In the genomic region with DNA sequence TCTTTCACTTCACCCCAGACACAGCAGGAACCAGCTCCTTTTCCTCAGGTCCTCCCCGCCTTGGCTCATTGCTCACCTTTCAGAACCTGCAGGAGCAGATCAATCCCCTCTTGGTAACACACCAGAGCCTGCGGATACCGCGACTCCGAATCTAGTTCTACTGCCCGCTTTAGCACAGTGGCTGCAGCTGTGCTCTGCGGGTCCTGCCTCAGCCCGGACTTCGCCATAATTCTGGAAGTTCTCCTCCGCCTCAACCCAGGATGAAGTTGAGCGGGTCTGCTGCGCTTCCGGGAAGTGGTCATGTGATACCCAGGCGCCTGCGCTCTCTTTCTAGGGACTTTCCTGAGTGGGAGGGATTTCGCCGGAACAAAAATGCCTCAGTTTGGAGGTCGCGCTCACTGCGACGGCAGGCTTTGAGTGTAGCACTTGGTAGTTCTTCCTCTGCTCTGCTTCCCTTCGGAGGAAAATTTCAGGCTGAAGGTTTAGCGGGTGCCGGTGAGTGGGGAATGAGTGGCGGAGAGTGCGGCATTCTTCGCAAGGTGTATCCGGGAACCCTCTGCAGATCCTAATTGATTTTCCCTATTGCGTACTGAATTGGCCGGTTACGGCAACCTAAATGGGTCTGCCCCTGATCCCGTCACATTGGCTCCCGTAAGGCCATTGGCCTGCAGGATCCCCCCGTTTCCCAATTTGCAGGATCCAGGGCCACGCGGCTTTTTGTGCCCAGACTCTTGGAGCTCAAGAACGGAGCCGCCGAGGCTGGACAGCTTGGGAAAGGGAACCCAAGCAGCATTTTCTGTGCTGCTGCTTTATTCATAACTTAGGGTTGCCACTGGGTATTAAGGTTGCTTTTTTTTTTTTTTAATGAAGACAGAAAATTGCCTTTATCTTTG, we compare ENCODE assay signal across 8 cellular contexts. TPM values are rescaled to one million over a fixed set of nuclear protein-coding genes. Genes with fewer than 3 reads are reported as not detected.
DNase-seq lines count a peak whose midpoint lies in the region; ATAC-seq and TF ChIP-seq lines count a peak whose summit lies in the region.

A gene (minus strand): TSS at position 304 of the 893 bp plus-strand sequence. CDS start 77 bp downstream, at position 227.
A gene (plus strand): TSS at position 430 of the 893 bp plus-strand sequence. CDS start 5,020 bp downstream, outside the sequence.

- POLR2A ChIA-PET in SK-N-SH (lab: Yijun Ruan, JAX) = interaction anchor here (0.6 to 2.0 kb wide), 3 partner anchors 26 to 156 kb away, joined by 3 to 8 read pairs (median 4); a partner anchor contains a TSS

- H3K27ac ChIP-seq in SK-N-SH (ENCODE audit: low read depth in 2 of 2, low read length in 1 of 2) = peak within 1 kb of the TSS; percentile 69 to 91

- H3K4me2 ChIP-seq in SK-N-SH = peak within 1 kb of the TSS; percentile 88

- H2AFZ ChIP-seq in SK-N-SH (ENCODE audit: low read depth) = peak within 1 kb of the TSS; percentile 91

- CTCF ChIA-PET in SK-N-SH (lab: Yijun Ruan, JAX) = interaction anchor here (0.6 to 2.1 kb wide), 16 partner anchors 8 to 523 kb away, joined by 3 to 11 read pairs (median 3); a partner anchor contains a TSS

- peaks cover 0 to 3% of the 10 kb centered on the region in 2 experiments for H3K36me3 ChIP-seq in SK-N-SH (replicated peaks in 1 of 2; ENCODE audit: control insufficient read depth in 1 of 2, insufficient read depth in 2 of 2, low read length in 1 of 2)

- WGBS in SK-N-SH (ENCODE audit: low lambda C conversion rate) = under 1% methylated on average over 31 of the region's 39 CpGs

- peak; percentile 96 for ATAC-seq in HG02571 (IDR thresholded peaks at IDR 0.05; ENCODE audit: unreplicated experiment)

- H3K9me3 ChIP-seq in SK-N-SH = no peaks in the 10 kb centered on the region

- H3K4me3 ChIP-seq in SK-N-SH (ENCODE audit: low read depth in 2 of 2, low read length in 1 of 2) = peak within 1 kb of the TSS; percentile 89 to 95

- peaks cover 10% of the 10 kb centered on the region; the same call in 1 of the 2 replicates for H4K20me1 ChIP-seq in SK-N-SH (ENCODE audit: insufficient read depth)

- TF ChIP-seq EP300 in SK-N-SH (IDR thresholded peaks at IDR 0.05; ENCODE audit: borderline replicate concordance in 1 of 2, low read depth in 1 of 2, low read length in 1 of 2) = no peak; a peak in 2 of 4 replicates

- H3K4me1 ChIP-seq in SK-N-SH (ENCODE audit: control insufficient read depth in 1 of 2, insufficient read depth in 2 of 2, low read depth in 1 of 2, low read length in 1 of 2) = peaks cover 0 to 16% of the 10 kb centered on the region in 2 experiments; a peak in 2 of 4 replicates

- H3K9ac ChIP-seq in SK-N-SH = peak within 1 kb of the TSS; percentile 80

- H3K27me3 ChIP-seq in SK-N-SH (ENCODE audit: insufficient read depth) = no peaks in the 10 kb centered on the region

- peaks cover 5% of the 10 kb centered on the region for H3F3A ChIP-seq in SK-N-SH (replicated peaks; ENCODE audit: insufficient read depth)

- peaks cover 85% of the 10 kb centered on the region for H3K79me2 ChIP-seq in SK-N-SH (ENCODE audit: insufficient read depth)

- H3K9me2 ChIP-seq in SK-N-SH = no peaks in the 10 kb centered on the region

- TF ChIP-seq CTCF in SK-N-SH (IDR thresholded peaks at IDR 0.05) = no peak

- TF ChIP-seq RAD21 in SK-N-SH (IDR thresholded peaks at IDR 0.05; ENCODE audit: low read length) = no peak

- DNase-seq in GM04504 (ENCODE audit: low read depth) (peak; percentile 91), NCI-H1048 (lab: John Stamatoyannopoulos, UW) (peak; percentile 89), SK-N-SH (peak; percentile 82), germinal center (ENCODE audit: low spot score) (peak; percentile 86), non-pigmented ciliary epithelial cell (ENCODE audit: low read depth) (peak; percentile 86), superior temporal gyrus (ENCODE audit: extremely low spot score) (peak; percentile 99)
- DNase-seq in activated naive CD4-positive, alpha-beta T cell treated with anti-CD3 and anti-CD28 coated beads, Interleukin-2, amount 50 U/mL, for 16 hours = peak; percentile 87

TF ChIP-seq in SK-N-SH, 30 proteins besides CTCF, POLR2A, EP300 and RAD21 (continues in another document):
- TF ChIP-seq GABPA (IDR thresholded peaks at IDR 0.05; ENCODE audit: low read depth) = peak; percentile 94
- TF ChIP-seq YY1 (IDR thresholded peaks at IDR 0.05; ENCODE audit: low read depth) = 0 out of 2 replicates have a peak, but pooled peaks have one; percentile 32
- TF ChIP-seq, protein P1, sequence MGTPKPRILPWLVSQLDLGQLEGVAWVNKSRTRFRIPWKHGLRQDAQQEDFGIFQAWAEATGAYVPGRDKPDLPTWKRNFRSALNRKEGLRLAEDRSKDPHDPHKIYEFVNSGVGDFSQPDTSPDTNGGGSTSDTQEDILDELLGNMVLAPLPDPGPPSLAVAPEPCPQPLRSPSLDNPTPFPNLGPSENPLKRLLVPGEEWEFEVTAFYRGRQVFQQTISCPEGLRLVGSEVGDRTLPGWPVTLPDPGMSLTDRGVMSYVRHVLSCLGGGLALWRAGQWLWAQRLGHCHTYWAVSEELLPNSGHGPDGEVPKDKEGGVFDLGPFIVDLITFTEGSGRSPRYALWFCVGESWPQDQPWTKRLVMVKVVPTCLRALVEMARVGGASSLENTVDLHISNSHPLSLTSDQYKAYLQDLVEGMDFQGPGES (IDR thresholded peaks at IDR 0.05; ENCODE audit: low read depth, low read length) = 0 out of 2 replicates have a peak, but pooled peaks have one; percentile 26
- TF ChIP-seq POLR2AphosphoS5 (IDR thresholded peaks at IDR 0.05; ENCODE audit: low read depth, low read length) = peak; percentile 96
- TF ChIP-seq SIN3A (IDR thresholded peaks at IDR 0.05; ENCODE audit: borderline replicate concordance, low read depth, low read length) = peak; percentile 95; the same call in 1 of the 2 replicates
- TF ChIP-seq, protein P2, sequence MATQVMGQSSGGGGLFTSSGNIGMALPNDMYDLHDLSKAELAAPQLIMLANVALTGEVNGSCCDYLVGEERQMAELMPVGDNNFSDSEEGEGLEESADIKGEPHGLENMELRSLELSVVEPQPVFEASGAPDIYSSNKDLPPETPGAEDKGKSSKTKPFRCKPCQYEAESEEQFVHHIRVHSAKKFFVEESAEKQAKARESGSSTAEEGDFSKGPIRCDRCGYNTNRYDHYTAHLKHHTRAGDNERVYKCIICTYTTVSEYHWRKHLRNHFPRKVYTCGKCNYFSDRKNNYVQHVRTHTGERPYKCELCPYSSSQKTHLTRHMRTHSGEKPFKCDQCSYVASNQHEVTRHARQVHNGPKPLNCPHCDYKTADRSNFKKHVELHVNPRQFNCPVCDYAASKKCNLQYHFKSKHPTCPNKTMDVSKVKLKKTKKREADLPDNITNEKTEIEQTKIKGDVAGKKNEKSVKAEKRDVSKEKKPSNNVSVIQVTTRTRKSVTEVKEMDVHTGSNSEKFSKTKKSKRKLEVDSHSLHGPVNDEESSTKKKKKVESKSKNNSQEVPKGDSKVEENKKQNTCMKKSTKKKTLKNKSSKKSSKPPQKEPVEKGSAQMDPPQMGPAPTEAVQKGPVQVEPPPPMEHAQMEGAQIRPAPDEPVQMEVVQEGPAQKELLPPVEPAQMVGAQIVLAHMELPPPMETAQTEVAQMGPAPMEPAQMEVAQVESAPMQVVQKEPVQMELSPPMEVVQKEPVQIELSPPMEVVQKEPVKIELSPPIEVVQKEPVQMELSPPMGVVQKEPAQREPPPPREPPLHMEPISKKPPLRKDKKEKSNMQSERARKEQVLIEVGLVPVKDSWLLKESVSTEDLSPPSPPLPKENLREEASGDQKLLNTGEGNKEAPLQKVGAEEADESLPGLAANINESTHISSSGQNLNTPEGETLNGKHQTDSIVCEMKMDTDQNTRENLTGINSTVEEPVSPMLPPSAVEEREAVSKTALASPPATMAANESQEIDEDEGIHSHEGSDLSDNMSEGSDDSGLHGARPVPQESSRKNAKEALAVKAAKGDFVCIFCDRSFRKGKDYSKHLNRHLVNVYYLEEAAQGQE (IDR thresholded peaks at IDR 0.05; ENCODE audit: low read depth, low read length) = peak; percentile 72
- TF ChIP-seq, protein P3, sequence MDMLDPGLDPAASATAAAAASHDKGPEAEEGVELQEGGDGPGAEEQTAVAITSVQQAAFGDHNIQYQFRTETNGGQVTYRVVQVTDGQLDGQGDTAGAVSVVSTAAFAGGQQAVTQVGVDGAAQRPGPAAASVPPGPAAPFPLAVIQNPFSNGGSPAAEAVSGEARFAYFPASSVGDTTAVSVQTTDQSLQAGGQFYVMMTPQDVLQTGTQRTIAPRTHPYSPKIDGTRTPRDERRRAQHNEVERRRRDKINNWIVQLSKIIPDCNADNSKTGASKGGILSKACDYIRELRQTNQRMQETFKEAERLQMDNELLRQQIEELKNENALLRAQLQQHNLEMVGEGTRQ (IDR thresholded peaks at IDR 0.05; ENCODE audit: borderline replicate concordance, low read depth, low read length) = peak; percentile 73
- no peak for TF ChIP-seq EZH2phosphoT487 (IDR thresholded peaks at IDR 0.05; ENCODE audit: borderline replicate concordance, low read depth)
- TF ChIP-seq ELF1 (IDR thresholded peaks at IDR 0.05) = peak; percentile 96
- TF ChIP-seq JUND (IDR thresholded peaks at IDR 0.05) = no peak
- peak; percentile 89 for TF ChIP-seq MXI1 (IDR thresholded peaks at IDR 0.05; ENCODE audit: low read depth, low read length)
- TF ChIP-seq SMC3 (IDR thresholded peaks at IDR 0.05; ENCODE audit: low read depth, low read length) = peak; percentile 4; the same call in 1 of the 2 replicates
- peak; percentile 22; the same call in 1 of the 2 replicates for TF ChIP-seq TCF12 (IDR thresholded peaks at IDR 0.05)
- TF ChIP-seq TAF1 (IDR thresholded peaks at IDR 0.05; ENCODE audit: borderline replicate concordance, low read depth, low read length) = peak; percentile 98
- no peak for TF ChIP-seq GATA2 (CRISPR knock-in tag; IDR thresholded peaks at IDR 0.05)
- peak; percentile 96 for TF ChIP-seq CHD2 (IDR thresholded peaks at IDR 0.05; ENCODE audit: low read length, partially characterized antibody)
- TF ChIP-seq, protein P4, sequence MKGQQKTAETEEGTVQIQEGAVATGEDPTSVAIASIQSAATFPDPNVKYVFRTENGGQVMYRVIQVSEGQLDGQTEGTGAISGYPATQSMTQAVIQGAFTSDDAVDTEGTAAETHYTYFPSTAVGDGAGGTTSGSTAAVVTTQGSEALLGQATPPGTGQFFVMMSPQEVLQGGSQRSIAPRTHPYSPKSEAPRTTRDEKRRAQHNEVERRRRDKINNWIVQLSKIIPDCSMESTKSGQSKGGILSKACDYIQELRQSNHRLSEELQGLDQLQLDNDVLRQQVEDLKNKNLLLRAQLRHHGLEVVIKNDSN (IDR thresholded peaks at IDR 0.05; ENCODE audit: borderline replicate concordance, low read depth) = peak; percentile 96
- TF ChIP-seq NRF1 (IDR thresholded peaks at IDR 0.05; ENCODE audit: low read depth, low read length) = peak; percentile 81

RNA-seq across cellular contexts. Expression of the first gene that starts in this region (rescaled TPM):
- polyA plus RNA-seq in SK-N-SH (2012; rRNA removed) = 11.8 and 15.7 TPM in 2 replicates
- polyA plus RNA-seq in SK-N-SH (2012; cell fraction: cytosol; rRNA removed) = 17.5 and 25.5 TPM in 2 replicates
- polyA plus RNA-seq in SK-N-SH (2012; cell fraction: nucleus; rRNA removed) = 17.7 and 28.8 TPM in 2 replicates

RNA-seq across cellular contexts. Expression of the second gene that starts in this region (rescaled TPM):
- polyA plus RNA-seq in SK-N-SH (2012; rRNA removed) = 14.9 and 18.4 TPM in 2 replicates
- 22.4 and 23.2 TPM in 2 replicates for polyA plus RNA-seq in SK-N-SH (2012; cell fraction: cytosol; rRNA removed)
- polyA plus RNA-seq in SK-N-SH (2012; cell fraction: nucleus; rRNA removed) = 3.8 and 10.6 TPM in 2 replicates

Comparison
In these comparisons a context has a peak if more than half of its experiments do, and no peak if none do; other contexts are left out.
1. Peak in every context shown above with its lines: DNase-seq, ATAC-seq, H3K4me3 ChIP-seq and H3K27ac ChIP-seq.